12 cellular contexts compared by ENCODE assay signal in the genomic region with DNA sequence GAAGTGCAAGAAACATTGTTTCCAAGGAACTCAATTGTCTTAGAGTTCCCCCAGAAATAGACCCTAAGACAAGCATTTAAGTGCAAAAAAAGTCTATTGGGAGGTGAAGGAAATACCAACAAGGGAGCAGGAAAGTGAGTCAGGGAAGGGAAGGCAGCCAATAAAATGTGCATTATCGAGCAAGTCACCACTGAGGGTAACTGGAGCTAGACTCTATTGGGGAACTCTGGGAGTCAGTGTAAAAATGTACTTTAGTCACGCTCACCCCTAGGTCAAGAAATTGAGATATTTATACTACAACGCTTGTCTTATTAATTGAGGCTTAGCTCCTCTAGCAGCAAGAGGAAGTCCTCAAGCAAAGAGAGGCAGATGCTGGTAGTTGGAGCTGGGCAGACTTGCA.
DNase-seq lines count a peak whose midpoint lies in the region; ATAC-seq, FAIRE-seq and TF ChIP-seq lines count a peak whose summit lies in the region.
"Had no signal": no experiment of that assay in that cellular context is flagged by ENCODE, and none has a peak within 500 bp of the region (broad histone marks: within the 10 kb centered on the region; RNA-seq: fewer than 3 reads in every experiment).

No MANE protein-coding gene starts in this region.

- no peak overlapping the region for H3K18ac ChIP-seq in neuronal stem cell (ENCODE audit: low read length)

- H3K4me1 Mint-ChIP-seq in CD8-positive, alpha-beta T cell (ENCODE audit: low read depth): peaks cover 7% of the 10 kb centered on the region

- H2AFZ ChIP-seq in mammary epithelial cell (ENCODE audit: low read depth, low read length) (peak overlapping the region; percentile 31), neuronal stem cell (ENCODE audit: low read length) (no peak overlapping the region)

- in situ Hi-C loops in mammary epithelial cell (cut with MboI; ENCODE audit: low sequenced_read_pairs in 2 of 2): no loop called here

- H2BK12ac ChIP-seq in neuronal stem cell (ENCODE audit: low read length): no peak overlapping the region

- no peak overlapping the region for H3K4me2 ChIP-seq in mammary epithelial cell (ENCODE audit: insufficient read depth, low read depth, low read length)
- no peak overlapping the region for H3K4me2 ChIP-seq in neuronal stem cell (ENCODE audit: insufficient read depth, low read length, poor library complexity, severe bottlenecking)
- H3K4me2 ChIP-seq: BLaER1 treated with 17β-estradiol and CSF1 and Interleukin-3, amounts not matched to agents 10 nM and 100 nM had no signal

- no peak overlapping the region for H3K27ac Mint-ChIP-seq in CD8-positive, alpha-beta T cell
- H3K27ac Mint-ChIP-seq: natural killer cell treated with Interleukin-12 subunit alpha and Interleukin-12 subunit beta and Interleukin-15 and Interleukin-18, amount 100 ng/mL, for 72 hours had no signal

- dilution Hi-C loops in mammary epithelial cell (cut with HindIII; ENCODE audit: low sequenced_read_pairs): no loop called here

- no peak overlapping the region for H4K8ac ChIP-seq in neuronal stem cell (ENCODE audit: low read depth, low read length)

- POLR2A ChIA-PET in AG04449 (lab: Yijun Ruan, JAX): interaction anchor here (0.7 kb wide), 1 partner anchor 68 kb away, joined by 5 read pairs; no protein-coding TSS in a partner anchor
- POLR2A ChIA-PET in CD8-positive, alpha-beta T cell (lab: Charles Lee): no interaction called here

- no peak overlapping the region for H3K4ac ChIP-seq in neuronal stem cell (ENCODE audit: low read length)

- H4K91ac ChIP-seq in neuronal stem cell (ENCODE audit: low read depth, low read length, poor library complexity): no peak overlapping the region

- H3K4me3 Mint-ChIP-seq in CD8-positive, alpha-beta T cell: no peak overlapping the region
- H3K4me3 Mint-ChIP-seq: natural killer cell treated with Interleukin-12 subunit alpha and Interleukin-12 subunit beta and Interleukin-15 and Interleukin-18, amount 100 ng/mL, for 72 hours had no signal

- H2BK120ac ChIP-seq in neuronal stem cell (ENCODE audit: low read depth, low read length): no peak overlapping the region

- H3K27ac ChIP-seq in mammary epithelial cell (ENCODE audit: insufficient read depth, low read depth, low read length) (no peak overlapping the region), neuronal stem cell (replicated peaks; ENCODE audit: low read length) (no peak overlapping the region), coronary artery (peak overlapping the region in 1 of 2 donors; percentile 9)
- H3K27ac ChIP-seq in CD8-positive, alpha-beta T cell (ENCODE audit: low read depth, low read length): no peak overlapping the region
- H3K27ac ChIP-seq: BLaER1 treated with 17β-estradiol and CSF1 and Interleukin-3, amounts not matched to agents 10 nM and 100 nM had no signal

- no peaks in the 10 kb centered on the region for H3K36me3 ChIP-seq in mammary epithelial cell (ENCODE audit: insufficient read depth, low read length)
- H3K36me3 ChIP-seq in neuronal stem cell (replicated peaks in 1 of 2; ENCODE audit: control insufficient read depth in 2 of 2, insufficient read depth in 2 of 2, low read length in 2 of 2): no peaks in the 10 kb centered on the region
- no peaks in the 10 kb centered on the region for H3K36me3 ChIP-seq in CD8-positive, alpha-beta T cell (ENCODE audit: insufficient read depth, low read length)
- H3K36me3 ChIP-seq: BLaER1 treated with 17β-estradiol and CSF1 and Interleukin-3, amounts not matched to agents 10 nM and 100 nM had no signal

- no peak for ATAC-seq in CD8-positive, alpha-beta T cell
- ATAC-seq: natural killer cell treated with Interleukin-12 subunit alpha and Interleukin-12 subunit beta and Interleukin-15 and Interleukin-18, amount 100 ng/mL, for 72 hours had no signal

- no peak overlapping the region for H3K9ac ChIP-seq in mammary epithelial cell (ENCODE audit: insufficient read depth, low read length)
- no peak overlapping the region for H3K9ac ChIP-seq in neuronal stem cell (ENCODE audit: low read depth, low read length, poor library complexity)
- H3K9ac ChIP-seq: BLaER1 treated with 17β-estradiol and CSF1 and Interleukin-3, amounts not matched to agents 10 nM and 100 nM had no signal

- peaks cover 10% of the 10 kb centered on the region for H3K9me3 Mint-ChIP-seq in CD8-positive, alpha-beta T cell

- H3K4me3 ChIP-seq in AG04449 (ENCODE audit: low read depth, low read length) (no peak overlapping the region), mammary epithelial cell (replicated peaks in 1 of 3; ENCODE audit: insufficient read depth in 1 of 3, low read depth in 2 of 3, low read length in 3 of 3) (no peak overlapping the region), neuronal stem cell (ENCODE audit: low read length in 2 of 2) (no peak overlapping the region), coronary artery (no peak overlapping the region)
- no peak overlapping the region for H3K4me3 ChIP-seq in CD8-positive, alpha-beta T cell (ENCODE audit: low read depth, low read length)
- H3K4me3 ChIP-seq: BLaER1 treated with 17β-estradiol and CSF1 and Interleukin-3, amounts not matched to agents 10 nM and 100 nM had no signal

- no peaks in the 10 kb centered on the region for H3K27me3 ChIP-seq in mammary epithelial cell (ENCODE audit: insufficient read depth, low read length)
- no peaks in the 10 kb centered on the region for H3K27me3 ChIP-seq in neuronal stem cell (ENCODE audit: control insufficient read depth in 3 of 3, insufficient read depth in 3 of 3, low read depth in 1 of 3, low read length in 3 of 3)
- no peaks in the 10 kb centered on the region for H3K27me3 ChIP-seq in CD8-positive, alpha-beta T cell (ENCODE audit: insufficient read depth, low read length)
- H3K27me3 ChIP-seq: BLaER1 treated with 17β-estradiol and CSF1 and Interleukin-3, amounts not matched to agents 10 nM and 100 nM had no signal

- H3K14ac ChIP-seq in neuronal stem cell (ENCODE audit: low read length): no peak overlapping the region

- H3K9me3 ChIP-seq in mammary epithelial cell (replicated peaks; ENCODE audit: insufficient read depth, low read length) (no peaks in the 10 kb centered on the region), neuronal stem cell (replicated peaks in 1 of 2; ENCODE audit: control insufficient read depth in 2 of 2, insufficient read depth in 1 of 2, low read depth in 1 of 2, low read length in 2 of 2) (no peaks in the 10 kb centered on the region)
- H3K9me3 ChIP-seq in CD8-positive, alpha-beta T cell (ENCODE audit: low read length): no peaks in the 10 kb centered on the region

- intact Hi-C loops in mammary epithelial cell (cut with micrococcal nuclease): no loop called here
- intact Hi-C loops in CD8-positive, alpha-beta T cell (cut with DNase I, micrococcal nuclease): no loop called here

- H2BK15ac ChIP-seq in neuronal stem cell (ENCODE audit: low read length): no peak overlapping the region

- DNase-seq in AG04449 (ENCODE audit: low read depth, low spot score) (peak; percentile 74), HTR-8/SVneo (ENCODE audit: insufficient read length, low spot score) (peak; percentile 53), mammary epithelial cell (peak; percentile 44), hepatic stellate cell (ENCODE audit: low spot score) (peak; percentile 60), neuronal stem cell (ENCODE audit: low spot score) (no peak), coronary artery (ENCODE audit: low spot score) (no peak), pons (ENCODE audit: low spot score) (no peak)
- DNase-seq in CD8-positive, alpha-beta T cell: no peak
- DNase-seq: NCI-H510A; stimulated activated naive CD4-positive, alpha-beta T cell treated with Interleukin-2 at 50 U/mL for 16 hours had no signal

- H3K23ac ChIP-seq in neuronal stem cell (ENCODE audit: low read depth, low read length, poor library complexity): no peak overlapping the region

- FAIRE-seq in HTR-8/SVneo (lab: Jason Lieb, UNC): peak; percentile 78

- H3K79me2 ChIP-seq in mammary epithelial cell (ENCODE audit: insufficient read depth, low read length): no peaks in the 10 kb centered on the region

- no peak for TF ChIP-seq CTCF in AG04449 (IDR thresholded peaks at IDR 0.05; ENCODE audit: insufficient read depth, low read length, missing control alignments)
- no peak for TF ChIP-seq CTCF in mammary epithelial cell (conservative IDR thresholded peaks at IDR 0.05 in 1 of 2, IDR thresholded peaks at IDR 0.05 in 1 of 2; ENCODE audit: extremely low read depth in 1 of 2, insufficient read depth in 1 of 2, low read depth in 1 of 2, low read length in 2 of 2)
- TF ChIP-seq CTCF in coronary artery (IDR thresholded peaks at IDR 0.05): no peak
- no peak for TF ChIP-seq CTCF in CD8-positive, alpha-beta T cell (IDR thresholded peaks at IDR 0.05)

- peaks cover 5% of the 10 kb centered on the region for H3K36me3 Mint-ChIP-seq in CD8-positive, alpha-beta T cell

- CTCF ChIA-PET in AG04449 (lab: Yijun Ruan, JAX) (interaction anchor here (1.1 kb wide), 1 partner anchor 24 kb away, joined by 3 read pairs; no protein-coding TSS in a partner anchor), mammary epithelial cell (lab: Charles Lee; ENCODE audit: low non-redundant PET) (interaction anchor here (0.6 kb wide), 1 partner anchor 134 kb away, joined by 5 read pairs; no protein-coding TSS in a partner anchor)
- CTCF ChIA-PET in CD8-positive, alpha-beta T cell (lab: Charles Lee): no interaction called here

- BruUV-seq in mammary epithelial cell (replicated peaks; lab: Mats Ljungman, UMichigan): no TSS peak

- no peak overlapping the region for H2BK5ac ChIP-seq in neuronal stem cell (ENCODE audit: low read length)

- H3K27me3 Mint-ChIP-seq in CD8-positive, alpha-beta T cell (ENCODE audit: low read depth): no peaks in the 10 kb centered on the region
- H3K27me3 Mint-ChIP-seq: natural killer cell treated with Interleukin-12 subunit alpha and Interleukin-12 subunit beta and Interleukin-15 and Interleukin-18, amount 100 ng/mL, for 72 hours had no signal

- 42% methylated on average over 3 of the region's 3 CpGs for WGBS in mammary epithelial cell (ENCODE audit: low coverage, missing lambda C conversion rate)
- WGBS in neuronal stem cell (ENCODE audit: extremely low coverage in 2 of 2, insufficient read length in 2 of 2, insufficient replicate concordance in 1 of 2), 2 donors: no CpG with 5 or more reads among the region's 3 CpGs

- peaks cover 9% of the 10 kb centered on the region for H3K4me1 ChIP-seq in mammary epithelial cell (ENCODE audit: insufficient read depth, low read length)
- H3K4me1 ChIP-seq in neuronal stem cell (ENCODE audit: control insufficient read depth in 2 of 2, insufficient read depth in 1 of 2, low read depth in 1 of 2, low read length in 2 of 2): no peaks in the 10 kb centered on the region
- peaks cover 2% of the 10 kb centered on the region for H3K4me1 ChIP-seq in CD8-positive, alpha-beta T cell (ENCODE audit: insufficient read depth, low read length)
- H3K4me1 ChIP-seq: BLaER1 treated with 17β-estradiol and CSF1 and Interleukin-3, amounts not matched to agents 10 nM and 100 nM had no signal

- H3K79me1 ChIP-seq in neuronal stem cell (ENCODE audit: low read depth, low read length): no peaks in the 10 kb centered on the region

- no peak overlapping the region for H2AK5ac ChIP-seq in neuronal stem cell (ENCODE audit: low read depth, low read length)

- H4K20me1 ChIP-seq in mammary epithelial cell (ENCODE audit: insufficient read depth, low read length): no peaks in the 10 kb centered on the region
- H4K20me1 ChIP-seq: BLaER1 treated with 17β-estradiol and CSF1 and Interleukin-3, amounts not matched to agents 10 nM and 100 nM had no signal

Comparison
In these comparisons a context has a peak if more than half of its experiments do, and no peak if none do; other contexts are left out.
1. DNase-seq: peak in AG04449 (single experiment), HTR-8/SVneo (single experiment), mammary epithelial cell (single experiment) and hepatic stellate cell (single experiment); none in neuronal stem cell (single experiment), coronary artery (single experiment), pons (single experiment) and CD8-positive, alpha-beta T cell (0 of 7).